ENCODE assay signal across 1 cellular context in genomic region chr17:58006924-58007780, GRCh38.
TF ChIP-seq lines count a peak whose summit lies in the region.

SRSF1 (minus strand) TSS chr17:58007246; CDS start chr17:58007137, 109 bp downstream.

TF ChIP-seq in K562, 482 proteins besides CTCF, POLR2A, EP300 and RAD21 (continued from another document and continues in another):
- TF ChIP-seq PREB (CRISPR knock-in tag; IDR thresholded peaks at IDR 0.05) (0 out of 2 replicates have a peak, but pooled peaks have one; percentile 54), DLX4 (CRISPR knock-in tag; IDR thresholded peaks at IDR 0.05) (no peak), PHTF2 (CRISPR knock-in tag; IDR thresholded peaks at IDR 0.05) (no peak), THRB (CRISPR knock-in tag; conservative IDR thresholded peaks at IDR 0.05) (0 out of 2 replicates have a peak, but pooled peaks have one; percentile 52), MYC (IDR thresholded peaks at IDR 0.05; ENCODE audit: low read depth, low read length) (peak; percentile 92), MYC (CRISPR knock-in tag; IDR thresholded peaks at IDR 0.05; ENCODE audit: borderline replicate concordance, low read depth) (peak; percentile 88; the same call in 1 of the 2 replicates), PHB2 (IDR thresholded peaks at IDR 0.05; ENCODE audit: low read depth) (no peak), FOXK1 (CRISPR knock-in tag; IDR thresholded peaks at IDR 0.05; ENCODE audit: borderline replicate concordance) (peak; percentile 88), ERF (CRISPR knock-in tag; IDR thresholded peaks at IDR 0.05) (peak; percentile 40; the same call in 1 of the 2 replicates), ATF6 (CRISPR knock-in tag; IDR thresholded peaks at IDR 0.05) (peak; percentile 30), CHD7 (IDR thresholded peaks at IDR 0.05; ENCODE audit: low read depth, low read length) (no peak), SMARCA5 (IDR thresholded peaks at IDR 0.05) (no peak), MIER1 (IDR thresholded peaks at IDR 0.05; ENCODE audit: low read depth) (0 out of 2 replicates have a peak, but pooled peaks have one; percentile 39), KLF6 (CRISPR knock-in tag; IDR thresholded peaks at IDR 0.05; ENCODE audit: borderline replicate concordance) (peak; percentile 70; the same call in 1 of the 2 replicates), BACH1 (tag; IDR thresholded peaks at IDR 0.05) (no peak), RBM17 (IDR thresholded peaks at IDR 0.05; ENCODE audit: borderline replicate concordance, low read depth, low read length) (no peak), SMAD3 (CRISPR knock-in tag; conservative IDR thresholded peaks at IDR 0.05) (peak; percentile 85), SFPQ (IDR thresholded peaks at IDR 0.05; ENCODE audit: low read depth, low read length) (peak; percentile 79; the same call in 1 of the 2 replicates), NFATC3 (IDR thresholded peaks at IDR 0.05) (no peak; the same call in 1 of the 2 replicates), PHF21A (IDR thresholded peaks at IDR 0.05; ENCODE audit: borderline replicate concordance, low read depth) (0 out of 2 replicates have a peak, but pooled peaks have one; percentile 30), ZNF184 (CRISPR knock-in tag; IDR thresholded peaks at IDR 0.05) (no peak), GABPB1 (CRISPR knock-in tag; IDR thresholded peaks at IDR 0.05) (peak; percentile 79), KDM5B (IDR thresholded peaks at IDR 0.05; ENCODE audit: insufficient replicate concordance, low read depth, low read length) (peak; percentile 82), EHMT2 (IDR thresholded peaks at IDR 0.05) (no peak), NONO (IDR thresholded peaks at IDR 0.05; ENCODE audit: low read depth in 2 of 2, low read length in 1 of 2) (peak; percentile 35 to 59; a peak in 1 of 4 replicates), ETV6 (IDR thresholded peaks at IDR 0.05; ENCODE audit: borderline replicate concordance in 1 of 2, low read depth in 2 of 2, low read length in 1 of 2) (peak; percentile 62 to 63; a peak in 2 of 4 replicates), ETV6 (CRISPR knock-in tag; IDR thresholded peaks at IDR 0.05; ENCODE audit: borderline replicate concordance) (0 out of 2 replicates have a peak, but pooled peaks have one; percentile 64), SNRNP70 (optimal IDR thresholded peaks at IDR 0.05; ENCODE audit: low read depth, low read length) (no peak), CSDE1 (IDR thresholded peaks at IDR 0.05) (peak in 1 of 2 experiments; percentile 52; a peak in 1 of 4 replicates), BCLAF1 (IDR thresholded peaks at IDR 0.05; ENCODE audit: borderline replicate concordance in 1 of 2, control insufficient read depth in 1 of 2, low read depth in 2 of 2, low read length in 1 of 2) (0 out of 4 replicates have a peak, but pooled peaks of 1 of the 2 experiments have one; percentile 20), TAF9B (IDR thresholded peaks at IDR 0.05; ENCODE audit: partially characterized antibody) (peak; percentile 92), SMARCC2 (IDR thresholded peaks at IDR 0.05; ENCODE audit: low read depth) (no peak)
